ENCODE assay signal across 27 cellular contexts in the genomic region with DNA sequence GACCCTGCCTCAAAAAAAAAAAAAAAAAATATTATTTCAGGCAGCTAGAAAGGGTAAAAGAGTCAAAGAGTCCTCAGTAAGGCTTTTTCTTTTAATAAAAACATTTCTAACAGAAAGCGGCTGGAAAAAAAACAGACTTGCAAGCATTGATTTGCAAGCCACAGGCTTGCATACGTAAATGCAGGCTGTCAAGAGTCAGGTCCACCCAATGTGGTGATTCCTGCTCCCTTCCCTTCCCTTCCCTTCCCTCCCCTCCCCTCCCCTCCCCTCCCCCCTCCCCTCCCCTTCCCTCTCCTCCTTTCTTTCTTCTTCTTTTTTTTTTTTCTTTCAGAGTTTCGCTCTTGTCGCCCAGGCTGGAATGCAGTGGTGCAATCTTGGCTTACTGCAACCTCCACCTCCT.
"Had no signal": no experiment of that assay in that cellular context is flagged by ENCODE, and none has a peak within 500 bp of the region (broad histone marks: within the 10 kb centered on the region; RNA-seq: fewer than 3 reads in every experiment).

No MANE protein-coding gene starts in this region.

- H3K27me3 Mint-ChIP-seq: naive B cell; naive thymus-derived CD8-positive, alpha-beta T cell had no signal

- H3K36me3 Mint-ChIP-seq: mesothelial cell of epicardium; naive B cell; naive thymus-derived CD8-positive, alpha-beta T cell had no signal

- H3K36me3 ChIP-seq: esophagus squamous epithelium, gastrocnemius medialis, heart right ventricle, left lung, lower lobe of right lung had no signal

- H3K27me3 ChIP-seq: dorsolateral prefrontal cortex, esophagus squamous epithelium, gastrocnemius medialis, heart right ventricle, left lung had no signal

- H3K4me3 Mint-ChIP-seq: mesothelial cell of epicardium; naive thymus-derived CD8-positive, alpha-beta T cell had no signal

- H3K27ac Mint-ChIP-seq: naive thymus-derived CD8-positive, alpha-beta T cell had no signal

- H3K4me1 ChIP-seq: esophagus squamous epithelium, gastrocnemius medialis, heart right ventricle, left lung, lower lobe of right lung had no signal

- H3K27ac ChIP-seq: coronary artery, dorsolateral prefrontal cortex, esophagus squamous epithelium, gastrocnemius medialis, heart right ventricle, left lung, lower lobe of right lung had no signal

- DNase-seq: dermis blood vessel endothelial cell; dorsolateral prefrontal cortex; effector CD4-positive, alpha-beta T cell; effector memory CD4-positive, alpha-beta T cell; esophagus squamous epithelium; foreskin fibroblast; foreskin melanocyte; gastrocnemius medialis; glutamatergic neuron; head of caudate nucleus; heart right ventricle; hypothalamus; left cardiac atrium; left lung; left ventricle myocardium superior; lower lobe of right lung; mesenchymal stem cell; mucosa of descending colon; naive B cell; naive thymus-derived CD8-positive, alpha-beta T cell had no signal

- H3K4me1 Mint-ChIP-seq: naive B cell; naive thymus-derived CD8-positive, alpha-beta T cell had no signal

- H3K4me3 ChIP-seq: coronary artery, dorsolateral prefrontal cortex, esophagus squamous epithelium, gastrocnemius medialis, heart right ventricle, left lung, lower lobe of right lung, mucosa of descending colon had no signal

- ATAC-seq: esophagus mucosa; gastrocnemius medialis; heart right ventricle; left cardiac atrium; left lung; left ventricle myocardium superior; lower lobe of right lung; mucosa of descending colon; naive thymus-derived CD8-positive, alpha-beta T cell had no signal

- H3K9me3 Mint-ChIP-seq: mesothelial cell of epicardium; naive thymus-derived CD8-positive, alpha-beta T cell had no signal

- FAIRE-seq: colon, endothelial cell of umbilical vein, islet of Langerhans, keratinocyte had no signal

- H3K9me3 ChIP-seq: esophagus squamous epithelium, gastrocnemius medialis, heart right ventricle, left lung, lower lobe of right lung, mucosa of descending colon had no signal
